17 cellular contexts compared by ENCODE assay signal in the genomic region with DNA sequence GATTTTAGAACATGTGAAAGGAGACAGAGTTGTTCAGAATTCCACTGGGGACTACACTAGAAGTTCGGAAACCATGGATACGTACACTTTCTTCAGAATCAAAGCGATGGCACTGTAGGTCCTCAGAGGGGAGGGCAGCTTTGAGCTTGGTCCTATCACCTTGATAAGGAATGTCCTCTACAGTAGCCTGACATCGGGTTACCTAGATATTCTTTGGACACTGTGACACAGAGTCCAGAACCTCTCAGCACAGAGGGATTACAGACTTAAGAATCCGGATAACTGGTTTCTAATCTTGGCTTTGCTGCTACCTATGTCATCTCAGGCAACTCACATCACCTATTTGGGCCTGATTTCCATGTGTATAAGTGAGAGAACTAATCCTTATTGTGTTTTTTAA.
"Had no signal": no experiment of that assay in that cellular context is flagged by ENCODE, and none has a peak within 500 bp of the region (broad histone marks: within the 10 kb centered on the region; RNA-seq: fewer than 3 reads in every experiment).

No MANE protein-coding gene starts in this region.

- H3K4me3 Mint-ChIP-seq: stimulated activated naive B cell treated with anti-CD40 and anti-IgM and Interleukin-4, amounts not matched to agents 10 μg/mL and 1 μg/mL and 100 μg/mL, for 72 hours had no signal

- H3K27ac ChIP-seq: hepatocyte, lower lobe of right lung, SJSA1, suprapubic skin had no signal

- H3K4me3 ChIP-seq: coronary artery, hepatocyte, lower lobe of right lung, SJSA1, smooth muscle cell, suprapubic skin, upper lobe of left lung had no signal

- DNase-seq: activated CD4-positive, alpha-beta T cell treated with anti-CD3 and anti-CD28 coated beads for 48 hours; activated gamma-delta T cell treated with Interleukin-2 at 50 U/mL for 16 hours; activated T-cell treated with anti-CD3 and anti-CD28 coated beads, Interleukin-2, amount 50 U/mL, for 1 hour; caudate nucleus; effector CD4-positive, alpha-beta T cell; kidney glomerular epithelial cell; lower lobe of right lung; midbrain; posterior cingulate gyrus; stimulated activated naive B cell treated with anti-CD40 and anti-IgM and Interleukin-4, amounts not matched to agents 10 μg/mL and 1 μg/mL and 100 μg/mL, for 72 hours; T-helper 9 cell; upper lobe of left lung had no signal

- H3K9me3 ChIP-seq: lower lobe of right lung, SJSA1, suprapubic skin, upper lobe of left lung had no signal

- H3K27me3 ChIP-seq: hepatocyte, SJSA1, suprapubic skin, upper lobe of left lung had no signal

- H3K27me3 Mint-ChIP-seq: stimulated activated naive B cell treated with anti-CD40 and anti-IgM and Interleukin-4, amounts not matched to agents 10 μg/mL and 1 μg/mL and 100 μg/mL, for 72 hours had no signal

- ATAC-seq: lower lobe of right lung; stimulated activated naive B cell treated with anti-CD40 and anti-IgM and Interleukin-4, amounts not matched to agents 10 μg/mL and 1 μg/mL and 100 μg/mL, for 72 hours had no signal

- H3K36me3 ChIP-seq: lower lobe of right lung, upper lobe of left lung had no signal
